8 cellular contexts compared by ENCODE assay signal in genomic region chr3:143847787-143848631, GRCh38. TPM values are rescaled to one million over a fixed set of nuclear protein-coding genes. Genes with fewer than 3 reads are reported as not detected.
DNase-seq lines count a peak whose midpoint lies in the region; ATAC-seq and TF ChIP-seq lines count a peak whose summit lies in the region.

Gene SLC9A9, minus strand, starts transcription at chr3:143848468. Its CDS starts 146 bp downstream, at chr3:143848322.

- 1 to 2% methylated on average over 15 of the region's 15 CpGs for WGBS in lung, 2 donors

- no peaks in the 10 kb centered on the region for H3K27me3 ChIP-seq in lung (ENCODE audit: control insufficient read depth, insufficient read depth)

- H3K27ac ChIP-seq in lung (ENCODE audit: low read depth in 1 of 2, low read length in 1 of 2): peak within 1 kb of the TSS in 1 of 2 donors; percentile 56

- H3K4me3 ChIP-seq in lung: peak within 1 kb of the TSS; percentile 62

- POLR2A ChIA-PET in activated B cell treated with CpG ODN at 0.5 μM for 24 hours (lab: Charles Lee): interaction anchor here (2.1 kb wide), 1 partner anchor 124 kb away, joined by 12 read pairs; the partner anchor contains the start of gene DIPK2A

- H3K9me3 Mint-ChIP-seq in activated B cell treated with CpG ODN at 0.5 μM for 24 hours: no peaks in the 10 kb centered on the region
- no peaks in the 10 kb centered on the region for H3K9me3 Mint-ChIP-seq in effector memory CD8-positive, alpha-beta T cell
- H3K9me3 Mint-ChIP-seq in stimulated activated naive CD8-positive, alpha-beta T cell treated with anti-CD3 and anti-CD28 coated beads, Interleukin-15, amount 100 ng/mL, for 72 hours: no peaks in the 10 kb centered on the region

- peaks cover 50% of the 10 kb centered on the region for H3K4me1 Mint-ChIP-seq in activated B cell treated with CpG ODN at 0.5 μM for 24 hours
- H3K4me1 Mint-ChIP-seq in effector memory CD8-positive, alpha-beta T cell (ENCODE audit: low read depth in 2 of 2): peaks cover 27 to 52% of the 10 kb centered on the region in 2 donors
- peaks cover 54% of the 10 kb centered on the region for H3K4me1 Mint-ChIP-seq in stimulated activated naive CD8-positive, alpha-beta T cell treated with anti-CD3 and anti-CD28 coated beads, Interleukin-15, amount 100 ng/mL, for 72 hours

- DNase-seq in A172 (ENCODE audit: low spot score): peak; percentile 66
- DNase-seq in GM13976 (ENCODE audit: low spot score): peak; percentile 38
- peak; percentile 57 for DNase-seq in NCI-H146 treated with DMSO at 0.1 percent for 48 hours (lab: John Stamatoyannopoulos, UW; ENCODE audit: unreplicated experiment)
- DNase-seq in activated B cell treated with CpG ODN at 0.5 μM for 24 hours: no peak
- DNase-seq in effector memory CD8-positive, alpha-beta T cell: peak; percentile 16 to 24 (median 20)
- DNase-seq in lung (ENCODE audit: low spot score): no peak
- peak; percentile 6 to 22 for DNase-seq in stimulated activated naive CD8-positive, alpha-beta T cell treated with anti-CD3 and anti-CD28 coated beads, Interleukin-15, amount 100 ng/mL, for 72 hours

- no peaks in the 10 kb centered on the region for H3K9me3 ChIP-seq in lung (ENCODE audit: control insufficient read depth in 2 of 2, insufficient read depth in 1 of 2, low read length in 1 of 2)

- in situ Hi-C loops in GM13976 (cut with MboI; ENCODE audit: low sequenced_read_pairs, unreplicated experiment): no loop called here

- peaks cover 0 to 4% of the 10 kb centered on the region in 2 donors for H3K4me1 ChIP-seq in lung (ENCODE audit: control insufficient read depth in 2 of 2, insufficient read depth in 2 of 2, low read length in 2 of 2)

- peak; percentile 86 for ATAC-seq in HG02642 (IDR thresholded peaks at IDR 0.05; ENCODE audit: poor library complexity, unreplicated experiment)
- peak; percentile 94 for ATAC-seq in activated B cell treated with CpG ODN at 0.5 μM for 24 hours (ENCODE audit: low read depth)
- peak; percentile 92 for ATAC-seq in effector memory CD8-positive, alpha-beta T cell (replicated peaks)
- ATAC-seq in lung (ENCODE audit: insufficient read depth, low FRiP score): peak; percentile 84
- peak; percentile 97 for ATAC-seq in stimulated activated naive CD8-positive, alpha-beta T cell treated with anti-CD3 and anti-CD28 coated beads, Interleukin-15, amount 100 ng/mL, for 72 hours

- no peak for TF ChIP-seq CTCF in GM13976 (IDR thresholded peaks at IDR 0.05; ENCODE audit: borderline replicate concordance, control extremely low read depth, extremely low read depth, insufficient read depth, missing control alignments)
- TF ChIP-seq CTCF in activated B cell treated with CpG ODN at 0.5 μM for 24 hours (IDR thresholded peaks at IDR 0.05): no peak
- no peak for TF ChIP-seq CTCF in lung (IDR thresholded peaks at IDR 0.05; ENCODE audit: control extremely low read depth, extremely low read depth)

- no peaks in the 10 kb centered on the region for H3K27me3 Mint-ChIP-seq in activated B cell treated with CpG ODN at 0.5 μM for 24 hours
- no peaks in the 10 kb centered on the region for H3K27me3 Mint-ChIP-seq in effector memory CD8-positive, alpha-beta T cell
- H3K27me3 Mint-ChIP-seq in stimulated activated naive CD8-positive, alpha-beta T cell treated with anti-CD3 and anti-CD28 coated beads, Interleukin-15, amount 100 ng/mL, for 72 hours: no peaks in the 10 kb centered on the region

- peak within 1 kb of the TSS; percentile 91 for H3K27ac Mint-ChIP-seq in activated B cell treated with CpG ODN at 0.5 μM for 24 hours
- H3K27ac Mint-ChIP-seq in effector memory CD8-positive, alpha-beta T cell: peak within 1 kb of the TSS; percentile 89 to 96
- peak within 1 kb of the TSS; percentile 94 to 96 for H3K27ac Mint-ChIP-seq in stimulated activated naive CD8-positive, alpha-beta T cell treated with anti-CD3 and anti-CD28 coated beads, Interleukin-15, amount 100 ng/mL, for 72 hours

- intact Hi-C loops in activated B cell treated with CpG ODN at 0.5 μM for 24 hours (cut with micrococcal nuclease): loop anchor here (1.0 to 10.0 kb wide), 6 partner anchors 16 to 843 kb away; partner anchors contain the start of gene U2SURP

- CTCF ChIA-PET in activated B cell treated with CpG ODN at 0.5 μM for 24 hours (lab: Charles Lee): interaction anchor here (1.0 to 3.0 kb wide), 2 partner anchors 38 to 72 kb away, joined by 3 to 9 read pairs; no protein-coding TSS in a partner anchor

- peak within 1 kb of the TSS; percentile 96 for H3K4me3 Mint-ChIP-seq in activated B cell treated with CpG ODN at 0.5 μM for 24 hours
- peak within 1 kb of the TSS; percentile 96 to 98 for H3K4me3 Mint-ChIP-seq in effector memory CD8-positive, alpha-beta T cell
- H3K4me3 Mint-ChIP-seq in stimulated activated naive CD8-positive, alpha-beta T cell treated with anti-CD3 and anti-CD28 coated beads, Interleukin-15, amount 100 ng/mL, for 72 hours: peak within 1 kb of the TSS; percentile 93 to 99

- no peaks in the 10 kb centered on the region for H3K36me3 ChIP-seq in lung (ENCODE audit: control insufficient read depth in 2 of 2, insufficient read depth in 2 of 2, low read length in 2 of 2)

- H3K36me3 Mint-ChIP-seq in activated B cell treated with CpG ODN at 0.5 μM for 24 hours (ENCODE audit: low read depth): peaks cover 6% of the 10 kb centered on the region
- H3K36me3 Mint-ChIP-seq in effector memory CD8-positive, alpha-beta T cell (ENCODE audit: insufficient read depth): peaks cover 9% of the 10 kb centered on the region

RNA-seq across cellular contexts. Expression of gene SLC9A9, which starts in this region (rescaled TPM):
- 1.1 and 1.8 TPM in 2 replicates for total RNA-seq in A172 (2014; rRNA removed; shearing (Covaris generic))
- total RNA-seq in activated B cell treated with CpG ODN at 0.5 μM for 24 hours (9.0 and 9.4 TPM in 2 replicates), lung (10 to 100 TPM; 11.7 to 66.3 TPM)
- 1 to 10 TPM; 2.2 to 4.7 TPM for polyA plus RNA-seq in lung

Comparison
In these comparisons a context has a peak if more than half of its experiments do, and no peak if none do; other contexts are left out.
1. DNase-seq: peak in A172 (single experiment), GM13976 (single experiment), NCI-H146 treated with DMSO at 0.1 percent for 48 hours (single experiment), effector memory CD8-positive, alpha-beta T cell (3 of 3) and stimulated activated naive CD8-positive, alpha-beta T cell treated with anti-CD3 and anti-CD28 coated beads, Interleukin-15, amount 100 ng/mL, for 72 hours (2 of 2); none in activated B cell treated with CpG ODN at 0.5 μM for 24 hours (single experiment) and lung (single experiment).
2. Peak in every context shown above with its lines, with median percentiles within 50 percentile points of each other: ATAC-seq, H3K27ac Mint-ChIP-seq and H3K4me3 Mint-ChIP-seq.